ENCODE assay signal across 12 cellular contexts in the genomic region with DNA sequence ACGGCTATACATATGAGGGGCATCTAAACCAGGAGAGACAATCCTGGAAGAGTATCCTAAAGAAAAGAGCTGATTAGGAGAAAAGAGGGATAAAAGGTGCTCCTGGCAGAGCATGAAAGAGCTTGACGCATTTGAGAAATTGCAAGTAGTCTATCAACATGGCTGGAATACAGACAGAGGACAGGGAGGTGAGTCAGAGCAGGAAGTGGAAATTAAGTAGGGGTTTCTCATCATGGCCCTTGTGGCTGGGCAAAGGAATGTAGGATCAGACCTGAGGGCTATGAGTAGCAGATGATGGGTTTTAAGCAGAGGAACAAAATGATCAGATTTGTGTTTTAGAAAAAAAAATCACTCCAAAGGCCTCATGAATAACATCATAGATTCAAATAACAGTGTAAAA. TPM values are rescaled to one million over a fixed set of nuclear protein-coding genes. Genes with fewer than 3 reads are reported as not detected.
DNase-seq lines count a peak whose midpoint lies in the region; ATAC-seq and TF ChIP-seq lines count a peak whose summit lies in the region.
"Had no signal": no experiment of that assay in that cellular context is flagged by ENCODE, and none has a peak within 500 bp of the region (broad histone marks: within the 10 kb centered on the region; RNA-seq: fewer than 3 reads in every experiment).

No MANE protein-coding gene starts in this region.

- H3K27ac ChIP-seq in breast epithelium (no peak overlapping the region), subcutaneous abdominal adipose tissue (ENCODE audit: low read depth, low read length) (peak overlapping the region; percentile 81)
- H3K27ac ChIP-seq: BLaER1 had no signal

- TF ChIP-seq CTCF in MCF 10A (IDR thresholded peaks at IDR 0.05; ENCODE audit: unreplicated experiment) (no peak), breast epithelium (IDR thresholded peaks at IDR 0.05) (no peak), fibroblast of villous mesenchyme (IDR thresholded peaks at IDR 0.05; ENCODE audit: insufficient read depth, low read depth, low read length) (no peak), GM20000 (IDR thresholded peaks at IDR 0.05; ENCODE audit: extremely low read depth, missing control alignments) (no peak)

- POLR2A ChIA-PET in MCF 10A (lab: Yijun Ruan, JAX), result interaction anchor here (1.1 to 12.1 kb wide), 4 partner anchors 50 to 94 kb away, joined by 3 to 185 read pairs (median 100); partner anchors contain the start of gene UGP2

- H3K36me3 Mint-ChIP-seq in MCF 10A (ENCODE audit: insufficient read depth, unreplicated experiment), result no peaks in the 10 kb centered on the region

- H3K27ac Mint-ChIP-seq in MCF 10A (ENCODE audit: low read depth, unreplicated experiment), result peak overlapping the region; percentile 91
- H3K27ac Mint-ChIP-seq: activated B cell treated with CpG ODN at 0.5 μM for 24 hours had no signal

- no peak for ATAC-seq in HG02759 (IDR thresholded peaks at IDR 0.05; ENCODE audit: unreplicated experiment)
- no peak for ATAC-seq in HG03108 (IDR thresholded peaks at IDR 0.05; ENCODE audit: unreplicated experiment)
- ATAC-seq: GM12878 had no signal

- DNase-seq in MCF 10A (ENCODE audit: unreplicated experiment) (peak; percentile 66), breast epithelium (ENCODE audit: low spot score in 2 of 2) (no peak), SW480 (ENCODE audit: low spot score) (peak; percentile 11), fibroblast of villous mesenchyme (ENCODE audit: low read depth) (peak; percentile 69), GM20000 (ENCODE audit: low spot score) (no peak)
- DNase-seq: activated B cell treated with CpG ODN at 0.5 μM for 24 hours, NCI-H1417 had no signal

- H3K36me3 ChIP-seq in breast epithelium (no peaks in the 10 kb centered on the region), subcutaneous abdominal adipose tissue (ENCODE audit: control insufficient read depth in 5 of 5, insufficient read depth in 5 of 5, low read length in 5 of 5) (peaks cover 0 to 12% (median 3%) of the 10 kb centered on the region in 5 donors)
- H3K36me3 ChIP-seq: BLaER1 had no signal

- H3K9ac ChIP-seq in subcutaneous abdominal adipose tissue (ENCODE audit: low read length in 5 of 5), result no peak overlapping the region
- H3K9ac ChIP-seq: BLaER1 had no signal

- H3K27me3 ChIP-seq in breast epithelium, result no peaks in the 10 kb centered on the region
- no peaks in the 10 kb centered on the region for H3K27me3 ChIP-seq in subcutaneous abdominal adipose tissue (ENCODE audit: control insufficient read depth in 5 of 5, insufficient read depth in 4 of 5, low read length in 5 of 5)
- H3K27me3 ChIP-seq: BLaER1 had no signal

- CTCF ChIA-PET in MCF 10A (lab: Yijun Ruan, JAX), result interaction anchor here (1.4 kb wide), 1 partner anchor 93 kb away, joined by 3 read pairs; no protein-coding TSS in a partner anchor

- peaks cover 32% of the 10 kb centered on the region for H3K4me1 Mint-ChIP-seq in MCF 10A (ENCODE audit: insufficient read depth, unreplicated experiment)
- H3K4me1 Mint-ChIP-seq: activated B cell treated with CpG ODN at 0.5 μM for 24 hours had no signal

- no peaks in the 10 kb centered on the region for H3K9me3 ChIP-seq in breast epithelium
- no peaks in the 10 kb centered on the region for H3K9me3 ChIP-seq in subcutaneous abdominal adipose tissue (ENCODE audit: control insufficient read depth in 5 of 5, low read length in 5 of 5)
- H3K9me3 ChIP-seq: BLaER1 had no signal

- H3K4me1 ChIP-seq in breast epithelium, result no peaks in the 10 kb centered on the region
- H3K4me1 ChIP-seq in subcutaneous abdominal adipose tissue (ENCODE audit: control insufficient read depth in 5 of 5, insufficient read depth in 5 of 5, low read length in 5 of 5), result peaks cover 0 to 25% (median 8%) of the 10 kb centered on the region in 5 donors
- H3K4me1 ChIP-seq: BLaER1 had no signal

- H3K4me3 Mint-ChIP-seq in MCF 10A (ENCODE audit: unreplicated experiment), result no peak overlapping the region
- H3K4me3 Mint-ChIP-seq: activated B cell treated with CpG ODN at 0.5 μM for 24 hours had no signal

- no TSS peak for BruUV-seq in MCF 10A (replicated peaks; lab: Mats Ljungman, UMichigan)

- H3K4me3 ChIP-seq in breast epithelium, result no peak overlapping the region
- H3K4me3 ChIP-seq in fibroblast of villous mesenchyme (ENCODE audit: low read depth, low read length), result no peak overlapping the region
- no peak overlapping the region for H3K4me3 ChIP-seq in subcutaneous abdominal adipose tissue (ENCODE audit: low read depth in 1 of 5, low read length in 5 of 5)
- H3K4me3 ChIP-seq: BLaER1, GM12878 had no signal

- TF ChIP-seq POLR2A in breast epithelium (IDR thresholded peaks at IDR 0.05), result no peak

- intact Hi-C loops in MCF 10A (cut with micrococcal nuclease), result no loop called here
- intact Hi-C loops in breast epithelium (cut with DNase I; ENCODE audit: low total_unique reads), result loop anchor here (5.0 kb wide), 1 partner anchor 170 kb away; no protein-coding TSS in a partner anchor

- no peaks in the 10 kb centered on the region for H3K27me3 Mint-ChIP-seq in MCF 10A (ENCODE audit: insufficient read depth, unreplicated experiment)

- H3K9me3 Mint-ChIP-seq in MCF 10A (ENCODE audit: unreplicated experiment), result no peaks in the 10 kb centered on the region
- H3K9me3 Mint-ChIP-seq: activated B cell treated with CpG ODN at 0.5 μM for 24 hours had no signal

RNA-seq across cellular contexts. Expression of gene UGP2, which starts 49.2 kb away (rescaled TPM):
- total RNA-seq in MCF 10A (2022) (77.3 and 78.4 TPM in 2 replicates), breast epithelium (100 to 1,000 TPM; 147 to 337 (median 204) TPM), fibroblast of villous mesenchyme (148 and 221 TPM in 2 replicates)

Comparison
In these comparisons a context has a peak if more than half of its experiments do, and no peak if none do; other contexts are left out.
1. DNase-seq: peak in MCF 10A (single experiment), SW480 (single experiment) and fibroblast of villous mesenchyme (single experiment); none in breast epithelium (0 of 2) and GM20000 (single experiment).